ENCODE assay signal across 14 cellular contexts in the genomic region with DNA sequence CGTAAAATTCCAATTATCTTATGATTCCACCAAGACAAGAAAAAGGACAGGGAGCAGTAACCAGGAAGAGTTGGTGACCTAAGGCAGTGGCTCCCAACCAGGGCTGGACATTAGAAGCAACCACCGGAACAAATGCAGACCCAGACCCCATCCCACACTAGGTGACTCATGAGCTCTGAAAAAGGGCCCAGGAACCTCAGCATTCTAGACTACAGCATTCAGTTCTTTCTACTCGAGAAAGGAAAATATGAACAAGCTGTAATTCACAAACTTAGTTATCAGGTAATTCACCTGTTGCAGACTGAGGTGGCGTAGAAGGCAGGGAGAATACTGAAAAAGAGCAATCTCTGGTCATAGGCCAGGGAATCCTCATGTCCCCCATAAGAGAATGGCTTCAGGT.
DNase-seq lines count a peak whose midpoint lies in the region; FAIRE-seq and TF ChIP-seq lines count a peak whose summit lies in the region.
"Had no signal": no experiment of that assay in that cellular context is flagged by ENCODE, and none has a peak within 500 bp of the region (broad histone marks: within the 10 kb centered on the region; RNA-seq: fewer than 3 reads in every experiment).

No MANE protein-coding gene starts in this region.

- no peak for FAIRE-seq in HTR-8/SVneo (lab: Jason Lieb, UNC)

- TF ChIP-seq CTCF in HEK293 (tag by site-specific recombination; IDR thresholded peaks at IDR 0.05) (no peak), transverse colon (IDR thresholded peaks at IDR 0.05) (no peak), esophagus squamous epithelium (IDR thresholded peaks at IDR 0.05) (no peak)

- H3K9me3 Mint-ChIP-seq in activated naive CD4-positive, alpha-beta T cell treated with anti-CD3 and anti-CD28 coated beads for 36 hours: no peaks in the 10 kb centered on the region

- CTCF ChIA-PET in activated naive CD4-positive, alpha-beta T cell treated with anti-CD3 and anti-CD28 coated beads for 36 hours (lab: Charles Lee): interaction anchor here (0.6 to 2.0 kb wide), 5 partner anchors 10 to 427 kb away, joined by 3 to 5 read pairs (median 4); no protein-coding TSS in a partner anchor
- CTCF ChIA-PET in HEK293 (lab: Yijun Ruan, JAX): interaction anchor here (0.6 to 1.6 kb wide), 2 partner anchors 14 to 67 kb away, joined by 5 to 6 read pairs; no protein-coding TSS in a partner anchor

- H3K27ac Mint-ChIP-seq in activated naive CD4-positive, alpha-beta T cell treated with anti-CD3 and anti-CD28 coated beads for 36 hours: peak overlapping the region; percentile 58

- TF ChIP-seq POLR2A in transverse colon (IDR thresholded peaks at IDR 0.05) (no peak), esophagus squamous epithelium (IDR thresholded peaks at IDR 0.05) (no peak)

- peaks cover 79% of the 10 kb centered on the region for H3K4me1 Mint-ChIP-seq in activated naive CD4-positive, alpha-beta T cell treated with anti-CD3 and anti-CD28 coated beads for 36 hours (ENCODE audit: low read depth)

- peak; percentile 44 for DNase-seq in activated naive CD4-positive, alpha-beta T cell treated with anti-CD3 and anti-CD28 coated beads for 36 hours
- DNase-seq in activated naive CD4-positive, alpha-beta T cell treated with Interleukin-2 at 50 U/mL for 16 hours: no peak
- DNase-seq in astrocyte of the hippocampus (ENCODE audit: low read depth, low spot score) (peak; percentile 71), renal cortical epithelial cell (ENCODE audit: low read depth) (peak; percentile 57), HTR-8/SVneo (ENCODE audit: insufficient read length, low spot score) (no peak), transverse colon (no peak), esophagus squamous epithelium (lab: John Stamatoyannopoulos, UW) (no peak)
- DNase-seq: effector CD8-positive, alpha-beta T cell; left ventricle myocardium superior; MM.1S; NCI-H1436 treated with DMSO at 0.1 percent for 48 hours; NCI-H2171 had no signal

- 85 to 90% methylated on average over 2 to 4 of the region's 4 CpGs for WGBS in transverse colon (ENCODE audit: low coverage in 1 of 2), 2 donors
- 79 to 81% methylated on average over 4 of the region's 4 CpGs for WGBS in esophagus squamous epithelium, 2 donors

- no peak overlapping the region for H3K4me3 ChIP-seq in HEK293 (ENCODE audit: low read depth, low read length)
- H3K4me3 ChIP-seq in transverse colon: no peak overlapping the region
- no peak overlapping the region for H3K4me3 ChIP-seq in esophagus squamous epithelium
- H3K4me3 ChIP-seq: right atrium auricular region had no signal

- H3K36me3 ChIP-seq in HEK293 (ENCODE audit: control insufficient read depth in 2 of 2, insufficient read depth in 1 of 2, low read length in 2 of 2): peaks cover 3 to 4% of the 10 kb centered on the region in 2 experiments; a peak in 2 of 3 replicates
- H3K36me3 ChIP-seq in transverse colon: no peaks in the 10 kb centered on the region
- peaks cover 0 to 35% (median 0%) of the 10 kb centered on the region in 3 donors for H3K36me3 ChIP-seq in esophagus squamous epithelium
- H3K36me3 ChIP-seq: right atrium auricular region had no signal

- H3K9me3 ChIP-seq in HEK293 (ENCODE audit: control insufficient read depth, insufficient read depth, low read depth, low read length) (no peaks in the 10 kb centered on the region), transverse colon (no peaks in the 10 kb centered on the region), esophagus squamous epithelium (no peaks in the 10 kb centered on the region)
- H3K9me3 ChIP-seq: right atrium auricular region had no signal

- no peak overlapping the region for H3K27ac ChIP-seq in HEK293 (ENCODE audit: extremely low read depth, low read depth, low read length)
- peak overlapping the region in 1 of 4 donors; percentile 21 for H3K27ac ChIP-seq in transverse colon
- H3K27ac ChIP-seq in esophagus squamous epithelium: peak overlapping the region in 1 of 4 donors; percentile 13
- H3K27ac ChIP-seq: right atrium auricular region had no signal

- H3K4me1 ChIP-seq in HEK293 (ENCODE audit: control insufficient read depth, insufficient read depth, low read length) (no peaks in the 10 kb centered on the region), transverse colon (peaks cover 0 to 20% (median 0%) of the 10 kb centered on the region in 4 donors), esophagus squamous epithelium (peaks cover 0 to 21% (median 11%) of the 10 kb centered on the region in 3 donors)

- no peaks in the 10 kb centered on the region for H3K27me3 Mint-ChIP-seq in activated naive CD4-positive, alpha-beta T cell treated with anti-CD3 and anti-CD28 coated beads for 36 hours (ENCODE audit: low read depth)

- in situ Hi-C loops in transverse colon (cut with MboI; ENCODE audit: low pct_ligation_motif_present in 1 of 4, low pct_unique_long_range_greater_than_20kb in 1 of 4, low sequenced_read_pairs in 3 of 4): loop anchor here in 1 of 4 donors (10.0 kb wide), 1 partner anchor 62 kb away; no protein-coding TSS in a partner anchor

- POLR2A ChIA-PET in HEK293 (lab: Yijun Ruan, JAX): no interaction called here

- TF ChIP-seq EP300 in transverse colon (IDR thresholded peaks at IDR 0.05; ENCODE audit: low read depth): no peak

- peaks cover 43% of the 10 kb centered on the region for H3K36me3 Mint-ChIP-seq in activated naive CD4-positive, alpha-beta T cell treated with anti-CD3 and anti-CD28 coated beads for 36 hours (ENCODE audit: low read depth)

- intact Hi-C loops in activated naive CD4-positive, alpha-beta T cell treated with anti-CD3 and anti-CD28 coated beads for 36 hours (cut with micrococcal nuclease): loop anchor here (1.0 kb wide), 2 partner anchors 17 to 43 kb away; no protein-coding TSS in a partner anchor
- intact Hi-C loops in transverse colon (cut with DNase I; ENCODE audit: low total_unique reads) (no loop called here), esophagus squamous epithelium (cut with DNase I) (no loop called here)

- H3K4me3 Mint-ChIP-seq in activated naive CD4-positive, alpha-beta T cell treated with anti-CD3 and anti-CD28 coated beads for 36 hours: peak overlapping the region; percentile 15

- H3K27me3 ChIP-seq in transverse colon (no peaks in the 10 kb centered on the region), esophagus squamous epithelium (no peaks in the 10 kb centered on the region)
- H3K27me3 ChIP-seq: right atrium auricular region had no signal

TF ChIP-seq in HEK293, 187 proteins besides CTCF, POLR2A, EP300 and RAD21:
- TF ChIP-seq SCRT2 (tag by site-specific recombination; IDR thresholded peaks at IDR 0.05) (peak; percentile 58), HOXC10 (CRISPR knock-in tag; IDR thresholded peaks at IDR 0.05) (no peak)

Comparison
In these comparisons a context has a peak if more than half of its experiments do, and no peak if none do; other contexts are left out.
1. DNase-seq: peak in activated naive CD4-positive, alpha-beta T cell treated with anti-CD3 and anti-CD28 coated beads for 36 hours (single experiment), astrocyte of the hippocampus (single experiment) and renal cortical epithelial cell (single experiment); none in activated naive CD4-positive, alpha-beta T cell treated with Interleukin-2 at 50 U/mL for 16 hours (single experiment), HTR-8/SVneo (single experiment), transverse colon (single experiment) and esophagus squamous epithelium (single experiment).